1 cellular context compared by ENCODE assay signal in the genomic region with DNA sequence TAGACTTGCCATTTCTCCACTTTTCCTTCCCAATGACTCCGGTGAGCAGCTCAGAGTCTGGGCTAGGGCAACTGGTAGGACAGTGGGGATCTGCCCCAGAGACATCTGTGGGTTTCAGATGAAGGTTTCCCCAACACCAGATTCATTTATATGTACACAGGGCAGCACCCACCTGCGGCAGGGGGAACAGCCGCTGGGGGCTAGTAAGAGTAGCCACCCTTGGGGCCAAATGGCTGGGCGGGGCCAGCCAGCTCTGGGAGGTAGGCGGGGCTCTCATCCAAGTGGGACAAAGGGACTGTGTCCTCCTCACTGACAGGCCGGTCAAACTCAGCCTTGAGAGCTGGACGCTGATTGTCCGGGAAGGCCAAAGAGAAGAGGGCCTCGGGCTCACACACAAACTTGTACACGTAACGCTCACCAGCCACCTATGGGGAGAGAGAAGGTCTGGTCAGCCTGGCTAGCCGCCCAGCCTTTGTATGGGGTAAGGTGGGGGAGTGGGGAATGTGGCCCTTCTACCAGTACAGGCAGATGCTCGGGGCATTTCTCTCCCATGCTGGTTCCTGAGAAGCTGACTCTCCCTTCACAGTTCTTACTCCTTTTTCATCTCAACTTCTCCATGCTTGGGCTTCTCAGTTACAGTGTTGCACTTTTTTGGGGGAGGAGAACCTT.
A peak's percentile ranks its signal among the peaks of the same experiment; 100 is the strongest.
TF ChIP-seq lines count a peak whose summit lies in the region.

No MANE protein-coding gene starts in this region.

TF ChIP-seq in K562, 482 proteins besides CTCF, POLR2A, EP300 and RAD21 (continued from another document):
- peak; percentile 51; the same call in 1 of the 2 replicates for TF ChIP-seq POLR2G (IDR thresholded peaks at IDR 0.05; ENCODE audit: low read depth, low read length)
- TF ChIP-seq, protein P1, sequence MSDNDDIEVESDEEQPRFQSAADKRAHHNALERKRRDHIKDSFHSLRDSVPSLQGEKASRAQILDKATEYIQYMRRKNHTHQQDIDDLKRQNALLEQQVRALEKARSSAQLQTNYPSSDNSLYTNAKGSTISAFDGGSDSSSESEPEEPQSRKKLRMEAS (CRISPR knock-in tag; IDR thresholded peaks at IDR 0.05), result no peak
- no peak for TF ChIP-seq ZNF507 (tag; conservative IDR thresholded peaks at IDR 0.05)
